8 cellular contexts compared by ENCODE assay signal in the genomic region with DNA sequence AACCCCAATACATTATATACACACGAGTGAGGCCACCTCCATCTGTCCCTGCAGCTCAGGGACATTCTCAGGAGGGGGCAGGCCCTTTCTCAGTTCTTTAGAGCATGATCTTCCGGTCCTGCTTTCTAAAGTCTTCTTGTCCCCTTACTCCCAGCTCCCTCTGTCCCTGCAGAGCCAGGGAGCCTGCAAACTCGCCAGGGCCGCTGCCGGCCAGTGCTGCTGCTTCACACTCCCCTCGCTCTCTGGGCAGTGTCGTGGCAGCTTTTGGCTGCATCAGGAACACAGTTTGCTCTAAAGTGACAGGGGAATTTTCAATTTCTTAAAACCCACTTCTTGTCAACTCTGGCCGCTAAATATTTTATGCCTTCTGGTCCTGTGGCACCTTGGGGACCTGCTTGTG.
"Had no signal": no experiment of that assay in that cellular context is flagged by ENCODE, and none has a peak within 500 bp of the region (broad histone marks: within the 10 kb centered on the region; RNA-seq: fewer than 3 reads in every experiment).

No MANE protein-coding gene starts in this region.

- DNase-seq: GDM1, GF-D8 had no signal

- ATAC-seq: GM12878 had no signal

- H3K4me3 ChIP-seq: GM12878 had no signal

- FAIRE-seq: G401.6, GM12878, GM12891, GM12892, GM18507, GM19239 had no signal
